8 cellular contexts compared by ENCODE assay signal in the genomic region with DNA sequence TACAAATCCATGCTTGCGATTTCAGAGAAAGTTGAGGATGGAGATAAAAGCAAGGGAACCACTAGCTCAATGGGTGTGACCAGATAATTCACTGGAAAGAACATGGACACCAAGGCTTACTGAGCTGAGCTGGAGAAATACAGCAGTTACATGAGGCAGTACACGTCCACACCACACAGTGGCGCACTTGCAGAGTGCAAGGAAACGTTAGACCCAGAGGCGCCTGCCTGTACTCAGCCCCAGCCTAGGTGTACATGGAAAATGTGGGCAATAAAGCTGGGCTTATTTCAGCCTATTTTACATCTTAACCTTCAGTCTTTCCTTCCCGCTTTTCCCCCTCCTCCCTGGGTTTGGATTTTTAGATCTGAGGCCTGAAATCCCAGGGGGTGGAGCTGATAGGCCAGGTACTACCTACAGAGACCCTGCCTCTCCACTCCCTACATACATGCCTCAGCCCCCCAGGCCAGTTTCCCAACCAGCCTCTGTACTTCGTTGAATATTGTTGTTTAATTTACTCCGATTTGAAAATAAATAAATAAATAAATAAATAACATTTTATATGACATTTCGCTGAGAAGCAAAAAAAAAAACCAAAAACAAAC.
DNase-seq lines count a peak whose midpoint lies in the region; ATAC-seq lines count a peak whose summit lies in the region.

No MANE protein-coding gene starts in this region.

- no peak overlapping the region for H2BK15ac ChIP-seq in mesenchymal stem cell (ENCODE audit: low read depth, poor library complexity, severe bottlenecking)

- H3K79me1 ChIP-seq in mesenchymal stem cell (replicated peaks; ENCODE audit: low read length, poor library complexity, severe bottlenecking): no peaks in the 10 kb centered on the region

- H3K27ac ChIP-seq in effector memory CD4-positive, alpha-beta T cell (ENCODE audit: insufficient read depth, low read length, poor library complexity, severe bottlenecking): no peak overlapping the region
- no peak overlapping the region for H3K27ac ChIP-seq in mesenchymal stem cell (ENCODE audit: low read length, poor library complexity, severe bottlenecking)

- DNase-seq in DMS 273 (lab: John Stamatoyannopoulos, UW; ENCODE audit: unreplicated experiment) (peak; percentile 95), NCI-H748 (lab: John Stamatoyannopoulos, UW; ENCODE audit: unreplicated experiment) (peak; percentile 67), mesenchymal stem cell (peak; percentile 71)
- DNase-seq in activated CD4-positive, alpha-beta T cell treated with anti-CD3 and anti-CD28 coated beads, Interleukin-2, amount 50 U/mL, for 24 hours (ENCODE audit: low read depth in 1 of 2, low spot score in 1 of 2): peak; percentile 15 to 37
- peak; percentile 7 to 16 (median 14) for DNase-seq in effector memory CD4-positive, alpha-beta T cell
- peak; percentile 86 for DNase-seq in stimulated activated CD8-positive, alpha-beta memory T cell treated with anti-CD3 and anti-CD28 coated beads, Interleukin-4, amount 100 ng/mL, for 48 hours

- no peaks in the 10 kb centered on the region for H3K36me3 ChIP-seq in effector memory CD4-positive, alpha-beta T cell (ENCODE audit: control insufficient read depth, insufficient read depth, low read length)
- H3K36me3 ChIP-seq in mesenchymal stem cell (ENCODE audit: control insufficient read depth in 1 of 2, insufficient read depth in 2 of 2, low read depth in 1 of 2, low read length in 2 of 2): peaks cover 0 to 5% of the 10 kb centered on the region in 2 experiments

- H3K23ac ChIP-seq in mesenchymal stem cell (ENCODE audit: low read length in 2 of 2): no peak overlapping the region

- WGBS in mesenchymal stem cell: 19% methylated on average over 6 of the region's 9 CpGs

- no peak overlapping the region for H2BK5ac ChIP-seq in mesenchymal stem cell (ENCODE audit: low read depth, low read length, poor library complexity, severe bottlenecking)

- peak; percentile 99 for ATAC-seq in GM21367 (IDR thresholded peaks at IDR 0.05; ENCODE audit: unreplicated experiment)
- ATAC-seq in HG03571 (IDR thresholded peaks at IDR 0.05; ENCODE audit: unreplicated experiment): peak; percentile 95

- no peak overlapping the region for H3K18ac ChIP-seq in mesenchymal stem cell (ENCODE audit: low read depth in 1 of 2, low read length in 2 of 2)

- H2BK120ac ChIP-seq in mesenchymal stem cell (ENCODE audit: low read depth, low read length): no peak overlapping the region

- no peak overlapping the region for H2BK12ac ChIP-seq in mesenchymal stem cell (ENCODE audit: low read length in 2 of 2)

- no peak overlapping the region for H2AFZ ChIP-seq in mesenchymal stem cell (ENCODE audit: low read depth, low read length)

- no peaks in the 10 kb centered on the region for H3K27me3 ChIP-seq in effector memory CD4-positive, alpha-beta T cell (replicated peaks; ENCODE audit: control insufficient read depth, insufficient read depth, low read length, poor library complexity, severe bottlenecking)
- no peaks in the 10 kb centered on the region for H3K27me3 ChIP-seq in mesenchymal stem cell (ENCODE audit: control insufficient read depth in 1 of 2, insufficient read depth in 1 of 2, low read length in 2 of 2)

- H4K91ac ChIP-seq in mesenchymal stem cell (ENCODE audit: low read length): no peak overlapping the region

- no peak overlapping the region for H3K4me2 ChIP-seq in mesenchymal stem cell (ENCODE audit: low read length, poor library complexity, severe bottlenecking)

- no peak overlapping the region for H3K4me3 ChIP-seq in effector memory CD4-positive, alpha-beta T cell (ENCODE audit: insufficient read depth, low read depth, low read length, poor library complexity, severe bottlenecking)
- H3K4me3 ChIP-seq in mesenchymal stem cell (ENCODE audit: insufficient read depth in 1 of 2, low read depth in 1 of 2, low read length in 2 of 2): no peak overlapping the region

- no peak overlapping the region for H3K14ac ChIP-seq in mesenchymal stem cell (ENCODE audit: low read length in 2 of 2)

- H4K8ac ChIP-seq in mesenchymal stem cell (ENCODE audit: low read length): no peak overlapping the region

- H3K9ac ChIP-seq in mesenchymal stem cell (ENCODE audit: low read length): no peak overlapping the region

- H2AK5ac ChIP-seq in mesenchymal stem cell (ENCODE audit: low read length, severe bottlenecking): no peak overlapping the region

- no peaks in the 10 kb centered on the region for H3K4me1 ChIP-seq in effector memory CD4-positive, alpha-beta T cell (ENCODE audit: control insufficient read depth, insufficient read depth, low read length, poor library complexity, severe bottlenecking)
- H3K4me1 ChIP-seq in mesenchymal stem cell (ENCODE audit: control insufficient read depth, insufficient read depth, low read depth, low read length): no peaks in the 10 kb centered on the region

- no peak overlapping the region for H3K4ac ChIP-seq in mesenchymal stem cell (ENCODE audit: low read depth in 1 of 2, low read length in 2 of 2)

- H3K9me3 ChIP-seq in effector memory CD4-positive, alpha-beta T cell (ENCODE audit: control insufficient read depth, low read length): no peaks in the 10 kb centered on the region
- H3K9me3 ChIP-seq in mesenchymal stem cell (ENCODE audit: control insufficient read depth, low read length): no peaks in the 10 kb centered on the region

Comparison
In these comparisons a context has a peak if more than half of its experiments do, and no peak if none do; other contexts are left out.
1. DNase-seq: peak in every context shown above with its lines; median percentile 95 in DMS 273; 86 in stimulated activated CD8-positive, alpha-beta memory T cell treated with anti-CD3 and anti-CD28 coated beads, Interleukin-4, amount 100 ng/mL, for 48 hours; 71 in mesenchymal stem cell; 67 in NCI-H748; 26 in activated CD4-positive, alpha-beta T cell treated with anti-CD3 and anti-CD28 coated beads, Interleukin-2, amount 50 U/mL, for 24 hours; 14 in effector memory CD4-positive, alpha-beta T cell.